Comparison of ENCODE assay signal across 8 cellular contexts in genomic region chr12:8697120-8697475, GRCh38. TPM values are rescaled to one million over a fixed set of nuclear protein-coding genes. Genes with fewer than 3 reads are reported as not detected.
A peak's percentile ranks its signal among the peaks of the same experiment; 100 is the strongest.
DNase-seq lines count a peak whose midpoint lies in the region; ATAC-seq and TF ChIP-seq lines count a peak whose summit lies in the region.

No MANE protein-coding gene starts in this region.

- H3K4me3 ChIP-seq in BLaER1 treated with 17β-estradiol and CSF1 and Interleukin-3, amounts not matched to agents 10 nM and 100 nM = peak overlapping the region; percentile 83 to 94 (median 90)
- peak overlapping the region; percentile 64 for H3K4me3 ChIP-seq in HL-60 (replicated peaks; ENCODE audit: insufficient read depth, low read length)
- peak overlapping the region; percentile 57 for H3K4me3 ChIP-seq in SU-DHL-6 (ENCODE audit: insufficient read depth, low read length, poor library complexity, severe bottlenecking)
- H3K4me3 ChIP-seq in epithelial cell of esophagus (ENCODE audit: low read length) = peak overlapping the region; percentile 58
- peak overlapping the region; percentile 70 to 98 for H3K4me3 ChIP-seq in mucosa of rectum (ENCODE audit: low read length in 2 of 2)
- peak overlapping the region; percentile 89 to 98 for H3K4me3 ChIP-seq in aorta (ENCODE audit: low read length in 2 of 2)

- TF ChIP-seq CTCF in HL-60 (IDR thresholded peaks at IDR 0.05; ENCODE audit: insufficient read depth, low read length) (no peak), SU-DHL-6 (IDR thresholded peaks at IDR 0.05; ENCODE audit: insufficient read depth, low read length, poor library complexity, severe bottlenecking) (no peak), epithelial cell of esophagus (IDR thresholded peaks at IDR 0.05; ENCODE audit: insufficient read depth, low read depth, low read length, missing control alignments) (no peak)

- ATAC-seq in GM19043 (IDR thresholded peaks at IDR 0.05; ENCODE audit: low read depth, unreplicated experiment) (peak; percentile 9), aorta (ENCODE audit: low FRiP score) (peak; percentile 56)

- H3F3A ChIP-seq in SU-DHL-6 (ENCODE audit: insufficient read depth) = no peaks in the 10 kb centered on the region

- H3K79me2 ChIP-seq in SU-DHL-6 (ENCODE audit: insufficient read depth, low read length) = 0 out of 2 replicates have a peak, but pooled peaks cover 3% of the 10 kb centered on the region

- peak overlapping the region; percentile 90 to 95 (median 92) for H3K27ac ChIP-seq in BLaER1 treated with 17β-estradiol and CSF1 and Interleukin-3, amounts not matched to agents 10 nM and 100 nM
- H3K27ac ChIP-seq in HL-60 (replicated peaks) (no peak overlapping the region), SU-DHL-6 (ENCODE audit: low read depth, low read length) (no peak overlapping the region), mucosa of rectum (ENCODE audit: low read depth in 2 of 2, low read length in 2 of 2) (peak overlapping the region; percentile 71), aorta (ENCODE audit: low read depth in 1 of 2, low read length in 2 of 2) (peak overlapping the region; percentile 46 to 97)

- peak overlapping the region; percentile 86 to 97 (median 94) for H3K9ac ChIP-seq in BLaER1 treated with 17β-estradiol and CSF1 and Interleukin-3, amounts not matched to agents 10 nM and 100 nM
- H3K9ac ChIP-seq in SU-DHL-6 (ENCODE audit: low read length) (peak overlapping the region; percentile 73), mucosa of rectum (ENCODE audit: low read depth in 1 of 2, low read length in 2 of 2) (peak overlapping the region; percentile 47 to 68)

- H3K27me3 ChIP-seq in BLaER1 treated with 17β-estradiol and CSF1 and Interleukin-3, amounts not matched to agents 10 nM and 100 nM = no peaks in the 10 kb centered on the region
- peaks cover 44% of the 10 kb centered on the region for H3K27me3 ChIP-seq in HL-60 (ENCODE audit: insufficient read depth, poor library complexity, severe bottlenecking)
- H3K27me3 ChIP-seq in SU-DHL-6 (ENCODE audit: low read length) = no peaks in the 10 kb centered on the region
- no peaks in the 10 kb centered on the region for H3K27me3 ChIP-seq in mucosa of rectum (ENCODE audit: control insufficient read depth in 2 of 2, insufficient read depth in 2 of 2, low read length in 2 of 2)
- no peaks in the 10 kb centered on the region for H3K27me3 ChIP-seq in aorta (ENCODE audit: control insufficient read depth in 1 of 2, insufficient read depth in 2 of 2, low read length in 1 of 2)

- peaks cover 12 to 35% (median 28%) of the 10 kb centered on the region in 11 experiments; a peak in 17 of 22 replicates for H4K20me1 ChIP-seq in BLaER1 treated with 17β-estradiol and CSF1 and Interleukin-3, amounts not matched to agents 10 nM and 100 nM
- H4K20me1 ChIP-seq in SU-DHL-6 (ENCODE audit: low read depth, low read length) = no peaks in the 10 kb centered on the region

- peaks cover 0 to 10% (median 2%) of the 10 kb centered on the region in 11 experiments; a peak in 6 of 22 replicates for H3K36me3 ChIP-seq in BLaER1 treated with 17β-estradiol and CSF1 and Interleukin-3, amounts not matched to agents 10 nM and 100 nM
- H3K36me3 ChIP-seq in SU-DHL-6 (ENCODE audit: low read length) = no peaks in the 10 kb centered on the region
- no peaks in the 10 kb centered on the region for H3K36me3 ChIP-seq in mucosa of rectum (ENCODE audit: control insufficient read depth in 2 of 2, insufficient read depth in 2 of 2, low read length in 2 of 2)
- no peaks in the 10 kb centered on the region for H3K36me3 ChIP-seq in aorta (ENCODE audit: control insufficient read depth in 1 of 2, insufficient read depth in 2 of 2, low read length in 1 of 2)

- no peaks in the 10 kb centered on the region for H3K9me2 ChIP-seq in SU-DHL-6 (replicated peaks; ENCODE audit: insufficient read depth, low read length)

- peaks cover 54 to 84% (median 71%) of the 10 kb centered on the region in 10 experiments for H3K4me1 ChIP-seq in BLaER1 treated with 17β-estradiol and CSF1 and Interleukin-3, amounts not matched to agents 10 nM and 100 nM
- peaks cover 5 to 7% of the 10 kb centered on the region in 2 donors for H3K4me1 ChIP-seq in mucosa of rectum (ENCODE audit: control insufficient read depth in 2 of 2, insufficient read depth in 2 of 2, low read length in 2 of 2)
- H3K4me1 ChIP-seq in aorta (ENCODE audit: control insufficient read depth in 1 of 2, insufficient read depth in 2 of 2, low read length in 2 of 2) = no peaks in the 10 kb centered on the region

- no peak for DNase-seq in HL-60 (ENCODE audit: low read depth in 1 of 2, low spot score in 1 of 2)
- DNase-seq in epithelial cell of esophagus (ENCODE audit: low read depth) = peak; percentile 36
- no peak for DNase-seq in aorta
- DNase-seq in stimulated activated CD4-positive, alpha-beta T cell treated with anti-CD3 and anti-CD28 coated beads, Interleukin-2, amount 100 ng/mL, for 48 hours = no peak

- H3K9me3 ChIP-seq in BLaER1 treated with 17β-estradiol and CSF1 and Interleukin-3, amounts not matched to agents 10 nM and 100 nM (replicated peaks in 1 of 11) = no peaks in the 10 kb centered on the region
- H3K9me3 ChIP-seq in SU-DHL-6 (ENCODE audit: insufficient read depth, low read length) (no peaks in the 10 kb centered on the region), mucosa of rectum (ENCODE audit: control insufficient read depth in 2 of 2, low read length in 2 of 2) (no peaks in the 10 kb centered on the region), aorta (ENCODE audit: control insufficient read depth, low read length) (no peaks in the 10 kb centered on the region)

- peak overlapping the region; percentile 49 to 95 (median 84) for H3K4me2 ChIP-seq in BLaER1 treated with 17β-estradiol and CSF1 and Interleukin-3, amounts not matched to agents 10 nM and 100 nM
- H3K4me2 ChIP-seq in SU-DHL-6 (ENCODE audit: low read depth, low read length, poor library complexity, severe bottlenecking) = peak overlapping the region; percentile 69

- H2AFZ ChIP-seq in SU-DHL-6 (ENCODE audit: low read depth, low read length, severe bottlenecking) = peak overlapping the region; percentile 98

- 0% methylated on average over 21 of the region's 21 CpGs for WGBS in aorta, 2 donors

- intact Hi-C loops in aorta (cut with DNase I) = loop anchor here (5.0 kb wide), 2 partner anchors 40 to 80 kb away; no protein-coding TSS in a partner anchor

RNA-seq across cellular contexts. Expression of gene RIMKLB, which starts 0.7 kb away (rescaled TPM):
- total RNA-seq in aorta = 100 to 1,000 TPM in 1 of 2 donors, 10 to 100 TPM in 1; 76.2 to 100 TPM
- 100 to 1,000 TPM in 1 of 2 donors, 10 to 100 TPM in 1; 42.6 to 117 TPM for polyA plus RNA-seq in aorta

RNA-seq across cellular contexts. Expression of gene MFAP5, which starts 34.5 kb away (rescaled TPM):
- total RNA-seq in aorta = 100 to 1,000 TPM in 1 of 2 donors, 10 to 100 TPM in 1; 59.7 to 470 TPM
- polyA plus RNA-seq in aorta = 10 to 100 TPM in 1 of 2 donors, under 1 TPM in 1; 0.67 to 11.8 TPM

Comparison
In these comparisons a context has a peak if more than half of its experiments do, and no peak if none do; other contexts are left out.
1. H3K27ac ChIP-seq: peak in BLaER1 treated with 17β-estradiol and CSF1 and Interleukin-3, amounts not matched to agents 10 nM and 100 nM (11 of 11), mucosa of rectum (2 of 2) and aorta (2 of 2); none in HL-60 (single experiment) and SU-DHL-6 (single experiment).
2. Peak in every context shown above with its lines, with median percentiles within 50 percentile points of each other: H3K4me3 ChIP-seq and H3K9ac ChIP-seq.